7 cellular contexts compared by ENCODE assay signal in genomic region chr13:98576215-98576945, GRCh38. TPM values are rescaled to one million over a fixed set of nuclear protein-coding genes. Genes with fewer than 3 reads are reported as not detected.
A peak's percentile ranks its signal among the peaks of the same experiment; 100 is the strongest.
DNase-seq lines count a peak whose midpoint lies in the region; ATAC-seq and TF ChIP-seq lines count a peak whose summit lies in the region.

No MANE protein-coding gene starts in this region.

- in situ Hi-C loops in GM13976 (cut with MboI; ENCODE audit: low sequenced_read_pairs, unreplicated experiment) (no loop called here), HAP-1 (cut with MboI; ENCODE audit: low sequenced_read_pairs) (no loop called here)

- no peak overlapping the region for H4K8ac ChIP-seq in neuronal stem cell (ENCODE audit: low read depth, low read length)

- peak overlapping the region; percentile 58 for H3K4me2 ChIP-seq in neuronal stem cell (ENCODE audit: insufficient read depth, low read length, poor library complexity, severe bottlenecking)

- WGBS in neuronal stem cell (ENCODE audit: extremely low coverage in 2 of 2, insufficient read length in 2 of 2, insufficient replicate concordance in 1 of 2), 2 donors, result no CpG with 5 or more reads among the region's 98 CpGs

- peak overlapping the region; percentile 12 for H2BK120ac ChIP-seq in neuronal stem cell (ENCODE audit: low read depth, low read length)

- H3K4me3 Mint-ChIP-seq in activated T-helper 17 cell treated with anti-CD3 and anti-CD28 coated beads, Interleukin-2, amount 50 U/mL, for 72 hours, result peak overlapping the region; percentile 90

- H3K9me3 ChIP-seq in HAP-1 (no peaks in the 10 kb centered on the region), neuronal stem cell (replicated peaks in 1 of 2; ENCODE audit: control insufficient read depth in 2 of 2, insufficient read depth in 1 of 2, low read depth in 1 of 2, low read length in 2 of 2) (no peaks in the 10 kb centered on the region)

- H3K18ac ChIP-seq in neuronal stem cell (ENCODE audit: low read length), result peak overlapping the region; percentile 96

- H2BK15ac ChIP-seq in neuronal stem cell (ENCODE audit: low read length), result peak overlapping the region; percentile 51

- H2BK5ac ChIP-seq in neuronal stem cell (ENCODE audit: low read length), result peak overlapping the region; percentile 97

- H3K79me1 ChIP-seq in neuronal stem cell (ENCODE audit: low read depth, low read length), result peaks cover 4% of the 10 kb centered on the region

- peak overlapping the region; percentile 90 for H3K23ac ChIP-seq in neuronal stem cell (ENCODE audit: low read depth, low read length, poor library complexity)

- ATAC-seq in activated T-helper 17 cell treated with anti-CD3 and anti-CD28 coated beads, Interleukin-2, amount 50 U/mL, for 72 hours (replicated peaks), result peak; percentile 19

- H3K9ac ChIP-seq in neuronal stem cell (ENCODE audit: low read depth, low read length, poor library complexity), result peak overlapping the region; percentile 98

- H3K36me3 Mint-ChIP-seq in activated T-helper 17 cell treated with anti-CD3 and anti-CD28 coated beads, Interleukin-2, amount 50 U/mL, for 72 hours (ENCODE audit: low read depth), result peaks cover 46% of the 10 kb centered on the region

- no peaks in the 10 kb centered on the region for H3K27me3 Mint-ChIP-seq in activated T-helper 17 cell treated with anti-CD3 and anti-CD28 coated beads, Interleukin-2, amount 50 U/mL, for 72 hours

- H4K91ac ChIP-seq in neuronal stem cell (ENCODE audit: low read depth, low read length, poor library complexity), result no peak overlapping the region

- DNase-seq in GM13976 (ENCODE audit: low spot score) (peak; percentile 59), HAP-1 (ENCODE audit: low spot score in 2 of 2) (peak in 1 of 2 experiments; percentile 54), NAMALWA (ENCODE audit: low spot score) (peak; percentile 51), fibroblast of the aortic adventitia (ENCODE audit: low read depth) (no peak), neuronal stem cell (ENCODE audit: low spot score) (peak; percentile 29), Kasumi-1 (lab: John Stamatoyannopoulos, UW) (no peak)

- no peak overlapping the region for H3K14ac ChIP-seq in neuronal stem cell (ENCODE audit: low read length)

- peak overlapping the region; percentile 64 for H2AK5ac ChIP-seq in neuronal stem cell (ENCODE audit: low read depth, low read length)

- H3K27ac Mint-ChIP-seq in activated T-helper 17 cell treated with anti-CD3 and anti-CD28 coated beads, Interleukin-2, amount 50 U/mL, for 72 hours, result peak overlapping the region; percentile 90

- H3K4me1 Mint-ChIP-seq in activated T-helper 17 cell treated with anti-CD3 and anti-CD28 coated beads, Interleukin-2, amount 50 U/mL, for 72 hours, result peaks cover 24% of the 10 kb centered on the region

- no peak overlapping the region for H2BK12ac ChIP-seq in neuronal stem cell (ENCODE audit: low read length)

- H3K4me3 ChIP-seq in HAP-1 (peak overlapping the region; percentile 65), fibroblast of the aortic adventitia (ENCODE audit: low read depth, low read length) (peak overlapping the region; percentile 84), neuronal stem cell (ENCODE audit: low read length in 2 of 2) (peak overlapping the region; percentile 55 to 100)

- H2AFZ ChIP-seq in neuronal stem cell (ENCODE audit: low read length), result peak overlapping the region; percentile 72

- no peaks in the 10 kb centered on the region for H3K27me3 ChIP-seq in HAP-1 (ENCODE audit: low read depth)
- H3K27me3 ChIP-seq in neuronal stem cell (ENCODE audit: control insufficient read depth in 3 of 3, insufficient read depth in 3 of 3, low read depth in 1 of 3, low read length in 3 of 3), result no peaks in the 10 kb centered on the region

- H3K4ac ChIP-seq in neuronal stem cell (ENCODE audit: low read length), result no peak overlapping the region

- H3K27ac ChIP-seq in neuronal stem cell (replicated peaks; ENCODE audit: low read length), result peak overlapping the region; percentile 76

- peaks cover 7% of the 10 kb centered on the region for H3K36me3 ChIP-seq in HAP-1 (replicated peaks)
- peaks cover 0 to 12% of the 10 kb centered on the region in 2 donors for H3K36me3 ChIP-seq in neuronal stem cell (replicated peaks in 1 of 2; ENCODE audit: control insufficient read depth in 2 of 2, insufficient read depth in 2 of 2, low read length in 2 of 2)

- H3K4me1 ChIP-seq in HAP-1 (peaks cover 27% of the 10 kb centered on the region), neuronal stem cell (ENCODE audit: control insufficient read depth in 2 of 2, insufficient read depth in 1 of 2, low read depth in 1 of 2, low read length in 2 of 2) (peaks cover 8 to 15% of the 10 kb centered on the region in 2 donors)

- TF ChIP-seq CTCF in GM13976 (IDR thresholded peaks at IDR 0.05; ENCODE audit: borderline replicate concordance, control extremely low read depth, extremely low read depth, insufficient read depth, missing control alignments) (no peak), fibroblast of the aortic adventitia (IDR thresholded peaks at IDR 0.05; ENCODE audit: insufficient read depth, low read length) (no peak)

- H3K9me3 Mint-ChIP-seq in activated T-helper 17 cell treated with anti-CD3 and anti-CD28 coated beads, Interleukin-2, amount 50 U/mL, for 72 hours, result no peaks in the 10 kb centered on the region

RNA-seq across cellular contexts. Expression of gene STK24, which starts 0.5 kb away (rescaled TPM):
- total RNA-seq in activated T-helper 17 cell treated with anti-CD3 and anti-CD28 coated beads, Interleukin-2, amount 50 U/mL, for 72 hours, result 100 to 1,000 TPM; 212 to 231 TPM
- total RNA-seq in fibroblast of the aortic adventitia (ENCODE audit: low replicate concordance), result 64.0 and 110 TPM in 2 replicates
- 162 TPM for polyA plus RNA-seq in neuronal stem cell (2013, experiment 1 of 2)
- polyA plus RNA-seq in neuronal stem cell (2013, experiment 2 of 2), result 159 TPM

Comparison
In these comparisons a context has a peak if more than half of its experiments do, and no peak if none do; other contexts are left out.
1. DNase-seq: peak in GM13976 (single experiment), NAMALWA (single experiment) and neuronal stem cell (single experiment); none in fibroblast of the aortic adventitia (single experiment) and Kasumi-1 (0 of 2).
2. Peak in every context shown above with its lines, with median percentiles within 50 percentile points of each other: H3K4me3 ChIP-seq.